ENCODE assay signal across 10 cellular contexts in genomic region chr11:77101043-77101537, GRCh38. TPM values are rescaled to one million over a fixed set of nuclear protein-coding genes. Genes with fewer than 3 reads are reported as not detected.
DNase-seq lines count a peak whose midpoint lies in the region; ATAC-seq and TF ChIP-seq lines count a peak whose summit lies in the region.
"Had no signal": no experiment of that assay in that cellular context is flagged by ENCODE, and none has a peak within 500 bp of the region (broad histone marks: within the 10 kb centered on the region; RNA-seq: fewer than 3 reads in every experiment).

No MANE protein-coding gene starts in this region.

- H3K79me2 ChIP-seq in DND-41 (ENCODE audit: insufficient read depth, low read length), result no peaks in the 10 kb centered on the region

- no peaks in the 10 kb centered on the region for H3K27me3 Mint-ChIP-seq in WTC11 (ENCODE audit: low read depth)

- H2AFZ ChIP-seq in DND-41 (ENCODE audit: low read depth, low read length), result no peak overlapping the region

- no peaks in the 10 kb centered on the region for H3K9me3 ChIP-seq in DND-41 (ENCODE audit: insufficient read depth, low read length, severe bottlenecking)
- H3K9me3 ChIP-seq in right lobe of liver, result no peaks in the 10 kb centered on the region
- H3K9me3 ChIP-seq: SJCRH30 had no signal

- CTCF ChIA-PET in WTC11 (lab: Charles Lee), result interaction anchor here (0.6 to 2.0 kb wide), 26 partner anchors 9 to 451 kb away, joined by 3 to 34 read pairs (median 5); partner anchors contain the start of gene MYO7A

- H3K36me3 Mint-ChIP-seq in WTC11, result peaks cover 10% of the 10 kb centered on the region

- TF ChIP-seq POLR2A in right lobe of liver (IDR thresholded peaks at IDR 0.05) (no peak), GM18505 (IDR thresholded peaks at IDR 0.05; ENCODE audit: borderline replicate concordance, extremely low read depth, insufficient read depth, insufficient read length) (no peak)

- no peak overlapping the region for H3K4me3 Mint-ChIP-seq in WTC11

- no peaks in the 10 kb centered on the region for H4K20me1 ChIP-seq in DND-41 (ENCODE audit: insufficient read depth, low read length)

- H3K4me1 ChIP-seq in DND-41 (ENCODE audit: insufficient read depth, low read length) (no peaks in the 10 kb centered on the region), right lobe of liver (peaks cover 0 to 11% (median 3%) of the 10 kb centered on the region in 4 donors)
- H3K4me1 ChIP-seq: SJCRH30 had no signal

- DNase-seq in DND-41 (no peak), KG1 (lab: John Stamatoyannopoulos, UW) (peak; percentile 28), WTC11 (ENCODE audit: low spot score) (peak; percentile 47), right lobe of liver (no peak), C1 segment of cervical spinal cord (lab: John Stamatoyannopoulos, UW) (no peak)
- no peak for DNase-seq in activated effector memory CD4-positive, alpha-beta T cell treated with Interleukin-2 at 50 U/mL for 16 hours

- no peak overlapping the region for H3K9ac ChIP-seq in DND-41 (ENCODE audit: low read depth, low read length)

- H3K4me3 ChIP-seq in DND-41 (ENCODE audit: low read depth in 1 of 2, low read length in 2 of 2) (no peak overlapping the region), right lobe of liver (no peak overlapping the region)
- H3K4me3 ChIP-seq: dorsolateral prefrontal cortex, SJCRH30 had no signal

- intact Hi-C loops in right lobe of liver (cut with DNase I), result no loop called here

- H3K27me3 ChIP-seq in DND-41 (ENCODE audit: insufficient read depth, low read length, poor library complexity), result no peaks in the 10 kb centered on the region
- H3K27me3 ChIP-seq in right lobe of liver, result no peaks in the 10 kb centered on the region
- H3K27me3 ChIP-seq: dorsolateral prefrontal cortex, SJCRH30 had no signal

- H3K27ac Mint-ChIP-seq in WTC11, result no peak overlapping the region

- no peak overlapping the region for H3K4me2 ChIP-seq in DND-41 (ENCODE audit: insufficient read depth, low read length)

- H3K4me1 Mint-ChIP-seq in WTC11, result no peaks in the 10 kb centered on the region

- no peak overlapping the region for H3K27ac ChIP-seq in DND-41 (ENCODE audit: low read length)
- no peak overlapping the region for H3K27ac ChIP-seq in right lobe of liver
- H3K27ac ChIP-seq: dorsolateral prefrontal cortex, SJCRH30 had no signal

- ATAC-seq in DND-41 (ENCODE audit: insufficient read depth, low read depth), result peak; percentile 42; the same call in 2 of the 3 replicates
- peak; percentile 67 for ATAC-seq in WTC11
- ATAC-seq in right lobe of liver, result no peak
- no peak for ATAC-seq in HG03439 (IDR thresholded peaks at IDR 0.05; ENCODE audit: unreplicated experiment)
- no peak for ATAC-seq in GM18505 (IDR thresholded peaks at IDR 0.05; ENCODE audit: unreplicated experiment)

- TF ChIP-seq CTCF in DND-41 (IDR thresholded peaks at IDR 0.05; ENCODE audit: borderline replicate concordance, extremely low read depth, low read length, poor library complexity, severe bottlenecking) (peak; percentile 68), WTC11 (IDR thresholded peaks at IDR 0.05) (peak; percentile 45; the same call in 1 of the 2 replicates), right lobe of liver (IDR thresholded peaks at IDR 0.05) (peak in 3 of 4 donors; percentile 33 to 38 (median 36))

- POLR2A ChIA-PET in WTC11 (lab: Charles Lee), result no interaction called here

- H3K9me3 Mint-ChIP-seq in WTC11, result peaks cover 9% of the 10 kb centered on the region

- WGBS in right lobe of liver (ENCODE audit: insufficient coverage, low coverage, low lambda C conversion rate, missing lambda C conversion rate), result 83% methylated on average over 5 of the region's 5 CpGs

- H3K36me3 ChIP-seq in DND-41 (ENCODE audit: insufficient read depth, low read length), result no peaks in the 10 kb centered on the region
- H3K36me3 ChIP-seq in right lobe of liver, result peaks cover 0 to 10% (median 0%) of the 10 kb centered on the region in 4 donors
- H3K36me3 ChIP-seq: SJCRH30 had no signal

TF ChIP-seq in WTC11, 78 proteins besides CTCF, POLR2A, EP300 and RAD21:
- TF ChIP-seq NFATC4 (CRISPR knock-in tag; IDR thresholded peaks at IDR 0.05) (no peak), TP53 (CRISPR knock-in tag; IDR thresholded peaks at IDR 0.05) (no peak), ZBTB43 (CRISPR knock-in tag; IDR thresholded peaks at IDR 0.05) (no peak), ZMAT4 (CRISPR knock-in tag; IDR thresholded peaks at IDR 0.05) (no peak), ZNF425 (CRISPR knock-in tag; conservative IDR thresholded peaks at IDR 0.05) (no peak), E2F1 (CRISPR knock-in tag; IDR thresholded peaks at IDR 0.05) (no peak)

RNA-seq across cellular contexts. Expression of gene OMP, which starts 1.6 kb away (rescaled TPM):
- total RNA-seq in WTC11 (2021) (1.4 TPM in 1 of 3 replicates, not detected in the others), right lobe of liver (1 to 10 TPM in 5 of 6 experiments, not detected in 1; 1.0 to 4.2 (median 2.0) TPM)

RNA-seq across cellular contexts. Expression of gene MYO7A, which starts 27.0 kb away (rescaled TPM):
- 2.1 to 2.5 TPM (median 2.3 TPM) in 3 replicates for total RNA-seq in WTC11 (2021)
- 10 to 100 TPM; 23.6 to 39.6 (median 32.0) TPM for total RNA-seq in right lobe of liver

RNA-seq across cellular contexts. Expression of gene CAPN5, which starts 34.3 kb away (rescaled TPM):
- total RNA-seq in WTC11 (2021), result 24.0 to 27.4 TPM (median 24.3 TPM) in 3 replicates
- total RNA-seq in right lobe of liver, result 10 to 100 TPM; 23.1 to 66.7 (median 43.3) TPM

Comparison
In these comparisons a context has a peak if more than half of its experiments do, and no peak if none do; other contexts are left out.
1. ATAC-seq: peak in DND-41 (single experiment) and WTC11 (single experiment); none in right lobe of liver (0 of 4), HG03439 (single experiment) and GM18505 (single experiment).
2. DNase-seq: peak in KG1 (single experiment) and WTC11 (single experiment); none in DND-41 (single experiment), right lobe of liver (0 of 3), activated effector memory CD4-positive, alpha-beta T cell treated with Interleukin-2 at 50 U/mL for 16 hours (single experiment) and C1 segment of cervical spinal cord (0 of 14).
3. Peak in every context shown above with its lines, with median percentiles within 50 percentile points of each other: CTCF ChIP-seq.